Comparison of ENCODE assay signal across 8 cellular contexts in genomic region chr6:83708546-83708969, GRCh38. TPM values are rescaled to one million over a fixed set of nuclear protein-coding genes. Genes with fewer than 3 reads are reported as not detected.
A peak's percentile ranks its signal among the peaks of the same experiment; 100 is the strongest.
DNase-seq lines count a peak whose midpoint lies in the region; ATAC-seq and TF ChIP-seq lines count a peak whose summit lies in the region.

No MANE protein-coding gene starts in this region.

- POLR2A ChIA-PET in CD4-positive, alpha-beta memory T cell (lab: Charles Lee; ENCODE audit: partially characterized antibody): no interaction called here

- peaks cover 21 to 31% of the 10 kb centered on the region in 2 donors for H3K27me3 Mint-ChIP-seq in CD4-positive, alpha-beta memory T cell

- CTCF ChIA-PET in CD4-positive, alpha-beta memory T cell (lab: Charles Lee; ENCODE audit: partially characterized antibody): no interaction called here

- H3K27ac Mint-ChIP-seq in stimulated activated effector memory CD8-positive, alpha-beta T cell treated with anti-CD3 and anti-CD28 coated beads, Interleukin-12 subunit alpha, Interleukin-12 subunit beta, amount 100 ng/mL, for 72 hours: no peak overlapping the region
- no peak overlapping the region for H3K27ac Mint-ChIP-seq in CD4-positive, alpha-beta memory T cell

- no peaks in the 10 kb centered on the region for H3K36me3 ChIP-seq in WERI-Rb-1
- H3K36me3 ChIP-seq in CD4-positive, alpha-beta memory T cell (ENCODE audit: insufficient read depth, low read length): no peaks in the 10 kb centered on the region

- no peak for TF ChIP-seq CTCF in WERI-Rb-1 (IDR thresholded peaks at IDR 0.05; ENCODE audit: low read depth, low read length)

- H3K4me3 Mint-ChIP-seq in stimulated activated effector memory CD8-positive, alpha-beta T cell treated with anti-CD3 and anti-CD28 coated beads, Interleukin-12 subunit alpha, Interleukin-12 subunit beta, amount 100 ng/mL, for 72 hours: no peak overlapping the region
- H3K4me3 Mint-ChIP-seq in CD4-positive, alpha-beta memory T cell: no peak overlapping the region

- no peaks in the 10 kb centered on the region for H3K9me3 ChIP-seq in WERI-Rb-1 (ENCODE audit: severe bottlenecking)
- H3K9me3 ChIP-seq in CD4-positive, alpha-beta memory T cell (ENCODE audit: control insufficient read depth in 1 of 2, low read length in 2 of 2): no peaks in the 10 kb centered on the region

- peak overlapping the region; percentile 55 for H3K4me3 ChIP-seq in WERI-Rb-1 (ENCODE audit: low read depth, low read length)
- no peak overlapping the region for H3K4me3 ChIP-seq in CD4-positive, alpha-beta memory T cell (ENCODE audit: low read length in 2 of 2)

- peak; percentile 79 for DNase-seq in NCI-H748 (lab: John Stamatoyannopoulos, UW; ENCODE audit: unreplicated experiment)
- no peak for DNase-seq in NCI-H748 treated with DMSO at 0.1 percent for 48 hours (lab: John Stamatoyannopoulos, UW)
- DNase-seq in WERI-Rb-1: peak; percentile 73
- peak in 39 of 51 donors; percentile 10 to 81 (median 50) for DNase-seq in hypothalamus (lab: John Stamatoyannopoulos, UW)
- no peak for DNase-seq in stimulated activated effector memory CD8-positive, alpha-beta T cell treated with anti-CD3 and anti-CD28 coated beads, Interleukin-12 subunit alpha, Interleukin-12 subunit beta, amount 100 ng/mL, for 72 hours (ENCODE audit: low spot score in 2 of 2)
- no peak for DNase-seq in CD4-positive, alpha-beta memory T cell

- no peaks in the 10 kb centered on the region for H3K27me3 ChIP-seq in WERI-Rb-1 (ENCODE audit: insufficient read depth, low read depth, severe bottlenecking)
- H3K27me3 ChIP-seq in CD4-positive, alpha-beta memory T cell (ENCODE audit: insufficient read depth, low read length): peaks cover 13% of the 10 kb centered on the region

- intact Hi-C loops in CD4-positive, alpha-beta memory T cell (cut with micrococcal nuclease): no loop called here

- peaks cover 8% of the 10 kb centered on the region for H3K9me3 Mint-ChIP-seq in stimulated activated effector memory CD8-positive, alpha-beta T cell treated with anti-CD3 and anti-CD28 coated beads, Interleukin-12 subunit alpha, Interleukin-12 subunit beta, amount 100 ng/mL, for 72 hours
- H3K9me3 Mint-ChIP-seq in CD4-positive, alpha-beta memory T cell: peaks cover 3 to 20% (median 10%) of the 10 kb centered on the region in 8 donors

- no peaks in the 10 kb centered on the region for H3K4me1 Mint-ChIP-seq in stimulated activated effector memory CD8-positive, alpha-beta T cell treated with anti-CD3 and anti-CD28 coated beads, Interleukin-12 subunit alpha, Interleukin-12 subunit beta, amount 100 ng/mL, for 72 hours
- H3K4me1 Mint-ChIP-seq in CD4-positive, alpha-beta memory T cell: peaks cover 0 to 4% (median 2%) of the 10 kb centered on the region in 4 donors

- no peaks in the 10 kb centered on the region for H3K4me1 ChIP-seq in CD4-positive, alpha-beta memory T cell (ENCODE audit: insufficient read depth, low read length)

- H3K36me3 Mint-ChIP-seq in stimulated activated effector memory CD8-positive, alpha-beta T cell treated with anti-CD3 and anti-CD28 coated beads, Interleukin-12 subunit alpha, Interleukin-12 subunit beta, amount 100 ng/mL, for 72 hours: no peaks in the 10 kb centered on the region
- no peaks in the 10 kb centered on the region for H3K36me3 Mint-ChIP-seq in CD4-positive, alpha-beta memory T cell

- peak; percentile 37 for ATAC-seq in stimulated activated effector memory CD8-positive, alpha-beta T cell treated with anti-CD3 and anti-CD28 coated beads, Interleukin-12 subunit alpha, Interleukin-12 subunit beta, amount 100 ng/mL, for 72 hours
- ATAC-seq in GM18858 (IDR thresholded peaks at IDR 0.05; ENCODE audit: unreplicated experiment) (no peak), GM19324 (IDR thresholded peaks at IDR 0.05; ENCODE audit: low FRiP score, unreplicated experiment) (no peak)

- H3K27ac ChIP-seq in WERI-Rb-1: peak overlapping the region; percentile 62
- H3K27ac ChIP-seq in CD4-positive, alpha-beta memory T cell (ENCODE audit: low read depth, low read length): no peak overlapping the region

RNA-seq across cellular contexts. Expression of gene SNAP91, which starts 0.3 kb away (rescaled TPM):
- total RNA-seq in CD4-positive, alpha-beta memory T cell: not detected
- not detected for polyA plus RNA-seq in CD4-positive, alpha-beta memory T cell

Comparison
In these comparisons a context has a peak if more than half of its experiments do, and no peak if none do; other contexts are left out.
1. DNase-seq: peak in NCI-H748 (single experiment), WERI-Rb-1 (single experiment) and hypothalamus (39 of 51); none in NCI-H748 treated with DMSO at 0.1 percent for 48 hours (single experiment), stimulated activated effector memory CD8-positive, alpha-beta T cell treated with anti-CD3 and anti-CD28 coated beads, Interleukin-12 subunit alpha, Interleukin-12 subunit beta, amount 100 ng/mL, for 72 hours (0 of 2) and CD4-positive, alpha-beta memory T cell (0 of 5).